In the genomic region with DNA sequence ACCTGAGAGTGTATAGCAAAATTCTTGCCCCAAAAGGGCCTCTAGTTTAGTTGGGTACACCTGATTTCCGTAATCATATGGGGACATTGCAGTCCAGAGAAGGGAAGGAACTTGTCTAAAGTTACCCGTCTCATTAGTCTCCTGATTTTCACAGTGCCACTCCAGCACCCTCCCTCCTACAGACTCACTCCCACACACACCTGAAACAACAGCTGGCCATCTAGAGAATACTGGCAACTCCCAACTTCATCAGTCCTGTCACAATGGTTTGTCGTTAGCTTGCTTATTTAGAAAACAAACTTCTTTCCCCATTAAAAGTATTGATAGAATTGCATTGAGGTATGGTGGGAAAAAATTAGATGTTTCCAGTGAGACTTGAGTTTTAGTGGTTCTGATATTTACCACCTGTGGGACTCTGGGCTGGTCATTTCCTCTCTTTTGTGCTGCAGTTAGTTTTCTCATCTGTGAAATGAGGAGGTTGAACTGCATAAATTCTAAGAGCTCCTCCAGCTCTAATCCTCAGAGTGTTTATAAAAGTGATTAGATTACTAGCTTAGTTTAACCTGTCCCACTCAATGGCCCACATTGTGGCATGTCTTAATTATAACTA, we compare ENCODE assay signal across 16 cellular contexts. TPM values are rescaled to one million over a fixed set of nuclear protein-coding genes. Genes with fewer than 3 reads are reported as not detected.
DNase-seq lines count a peak whose midpoint lies in the region; ATAC-seq, FAIRE-seq and TF ChIP-seq lines count a peak whose summit lies in the region.
"Had no signal": no experiment of that assay in that cellular context is flagged by ENCODE, and none has a peak within 500 bp of the region (broad histone marks: within the 10 kb centered on the region; RNA-seq: fewer than 3 reads in every experiment).

No MANE protein-coding gene starts in this region.

- H3K4me1 ChIP-seq in small intestine (ENCODE audit: control insufficient read depth in 2 of 2, insufficient read depth in 1 of 2, low read depth in 1 of 2, low read length in 1 of 2): peaks cover 0 to 4% of the 10 kb centered on the region in 2 donors
- peaks cover 0 to 2% of the 10 kb centered on the region in 2 donors for H3K4me1 ChIP-seq in aorta (ENCODE audit: control insufficient read depth in 1 of 2, insufficient read depth in 2 of 2, low read length in 2 of 2)

- TF ChIP-seq CTCF in CD14-positive monocyte (IDR thresholded peaks at IDR 0.05): no peak
- TF ChIP-seq CTCF in fibroblast of pulmonary artery (IDR thresholded peaks at IDR 0.05; ENCODE audit: low read length, missing control alignments): no peak
- no peak for TF ChIP-seq CTCF in progenitor cell of endocrine pancreas (IDR thresholded peaks at IDR 0.05; ENCODE audit: unreplicated experiment)

- peak overlapping the region in 4 of 7 donors; percentile 15 to 86 (median 56) for H3K27ac Mint-ChIP-seq in CD14-positive monocyte
- H3K27ac Mint-ChIP-seq in progenitor cell of endocrine pancreas: no peak overlapping the region
- H3K27ac Mint-ChIP-seq: activated CD4-positive, alpha-beta memory T cell treated with anti-CD3 and anti-CD28 coated beads for 36 hours had no signal

- H3K4me3 Mint-ChIP-seq in CD14-positive monocyte (peak overlapping the region; percentile 84 to 92), progenitor cell of endocrine pancreas (ENCODE audit: low read depth) (peak overlapping the region; percentile 78)

- H3K27me3 ChIP-seq in small intestine (ENCODE audit: control insufficient read depth in 2 of 2, insufficient read depth in 2 of 2, low read length in 2 of 2): no peaks in the 10 kb centered on the region
- H3K27me3 ChIP-seq in aorta (ENCODE audit: control insufficient read depth in 1 of 2, insufficient read depth in 2 of 2, low read length in 1 of 2): no peaks in the 10 kb centered on the region

- peaks cover 0 to 9% (median 0%) of the 10 kb centered on the region in 7 donors for H3K9me3 Mint-ChIP-seq in CD14-positive monocyte
- peaks cover 13% of the 10 kb centered on the region for H3K9me3 Mint-ChIP-seq in progenitor cell of endocrine pancreas (ENCODE audit: low read depth)
- H3K9me3 Mint-ChIP-seq: activated CD4-positive, alpha-beta memory T cell treated with anti-CD3 and anti-CD28 coated beads for 36 hours; central memory CD8-positive, alpha-beta T cell had no signal

- no peaks in the 10 kb centered on the region for H3K36me3 ChIP-seq in small intestine (ENCODE audit: control insufficient read depth in 2 of 2, insufficient read depth in 2 of 2, low read length in 2 of 2)
- no peaks in the 10 kb centered on the region for H3K36me3 ChIP-seq in aorta (ENCODE audit: control insufficient read depth in 1 of 2, insufficient read depth in 2 of 2, low read length in 1 of 2)

- ATAC-seq in GM21367 (IDR thresholded peaks at IDR 0.05; ENCODE audit: unreplicated experiment): no peak
- ATAC-seq in sciatic nerve: no peak
- no peak for ATAC-seq in aorta (ENCODE audit: low FRiP score)

- H3K27ac ChIP-seq in small intestine (ENCODE audit: low read depth in 1 of 2, low read length in 1 of 2): no peak overlapping the region
- H3K27ac ChIP-seq in aorta (ENCODE audit: low read depth in 1 of 2, low read length in 2 of 2): peak overlapping the region in 1 of 2 donors; percentile 70
- H3K27ac ChIP-seq: C4-2B had no signal

- DNase-seq in CD14-positive monocyte (ENCODE audit: low spot score) (no peak), NCI-H69 (lab: John Stamatoyannopoulos, UW) (peak; percentile 41), fibroblast of pulmonary artery (ENCODE audit: low read depth) (no peak), progenitor cell of endocrine pancreas (ENCODE audit: low spot score, unreplicated experiment) (no peak), sciatic nerve (ENCODE audit: low spot score) (no peak), small intestine (no peak), aorta (no peak)
- DNase-seq: activated CD4-positive, alpha-beta memory T cell treated with anti-CD3 and anti-CD28 coated beads for 36 hours; activated effector memory CD4-positive, alpha-beta T cell treated with anti-CD3 and anti-CD28 coated beads, Interleukin-2, amount 50 U/mL, for 16 hours; HCEC 1CT; islet precursor cell; NCI-H2171 treated with DMSO at 0.1 percent for 48 hours; stimulated activated CD4-positive, alpha-beta T cell treated with anti-CD3 and anti-CD28 coated beads, Interleukin-1b, Interleukin-23, amount 100 ng/mL, for 48 hours had no signal

- intact Hi-C loops in CD14-positive monocyte (cut with micrococcal nuclease) (no loop called here), sciatic nerve (cut with DNase I) (no loop called here), aorta (cut with DNase I) (no loop called here)

- H3K9me3 ChIP-seq in small intestine (ENCODE audit: control insufficient read depth, low read depth) (no peaks in the 10 kb centered on the region), aorta (ENCODE audit: control insufficient read depth, low read length) (no peaks in the 10 kb centered on the region)

- H3K27me3 Mint-ChIP-seq in CD14-positive monocyte (ENCODE audit: low read depth in 3 of 3) (peaks cover 0 to 11% (median 0%) of the 10 kb centered on the region in 3 donors), progenitor cell of endocrine pancreas (no peaks in the 10 kb centered on the region)

- peaks cover 59% of the 10 kb centered on the region for H3K4me1 Mint-ChIP-seq in CD14-positive monocyte
- peaks cover 9% of the 10 kb centered on the region for H3K4me1 Mint-ChIP-seq in progenitor cell of endocrine pancreas (ENCODE audit: low read depth)

- FAIRE-seq in small intestine (lab: Jason Lieb, UNC): no peak

- 54 to 64% (median 56%) methylated on average over 3 of the region's 3 CpGs for WGBS in small intestine, 3 donors
- WGBS in aorta, 2 donors: 67 to 75% methylated on average over 3 of the region's 3 CpGs

- H3K36me3 Mint-ChIP-seq in CD14-positive monocyte (no peaks in the 10 kb centered on the region), progenitor cell of endocrine pancreas (ENCODE audit: insufficient read depth) (no peaks in the 10 kb centered on the region)
- H3K36me3 Mint-ChIP-seq: activated CD4-positive, alpha-beta memory T cell treated with anti-CD3 and anti-CD28 coated beads for 36 hours had no signal

- H3K4me3 ChIP-seq in fibroblast of pulmonary artery (replicated peaks; ENCODE audit: low read depth, low read length) (peak overlapping the region; percentile 62), small intestine (ENCODE audit: low read depth in 1 of 2, low read length in 2 of 2) (peak overlapping the region in 1 of 2 donors; percentile 58), aorta (ENCODE audit: low read length in 2 of 2) (no peak overlapping the region)

RNA-seq across cellular contexts. Expression of gene IL13RA1, which starts 1.7 kb away (rescaled TPM):
- polyA plus RNA-seq in CD14-positive monocyte (10 to 100 TPM; 72.6 to 74.6 TPM), small intestine (10 to 100 TPM; 33.6 to 37.8 (median 34.3) TPM), aorta (10 to 100 TPM; 45.8 to 57.7 TPM)
- total RNA-seq in progenitor cell of endocrine pancreas (29.9 and 30.8 TPM in 2 replicates), sciatic nerve (55.9 TPM), aorta (10 to 100 TPM; 90.1 to 92.5 TPM)
